In the genomic region with DNA sequence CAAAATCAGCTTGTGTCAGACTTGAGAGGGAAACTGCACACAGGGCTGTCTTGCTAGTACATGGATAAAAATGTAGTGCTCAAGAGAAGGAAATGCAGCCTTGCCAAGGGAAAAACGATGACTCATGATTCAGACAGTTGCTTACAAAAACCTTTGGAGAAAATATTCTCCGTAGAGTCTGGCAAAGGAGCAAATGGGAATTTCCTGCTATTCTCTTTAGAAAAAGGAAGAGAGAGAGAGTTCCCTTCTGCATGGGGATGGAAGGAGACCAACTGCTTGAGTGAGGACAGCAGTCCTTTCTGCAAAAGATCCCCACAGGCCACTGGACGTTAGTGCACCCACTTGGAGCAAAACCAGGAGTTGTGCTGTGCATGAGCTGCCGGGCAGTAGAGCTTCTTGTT, we compare ENCODE assay signal across 10 cellular contexts. TPM values are rescaled to one million over a fixed set of nuclear protein-coding genes. Genes with fewer than 3 reads are reported as not detected.
DNase-seq lines count a peak whose midpoint lies in the region; ATAC-seq, FAIRE-seq and TF ChIP-seq lines count a peak whose summit lies in the region.
"Had no signal": no experiment of that assay in that cellular context is flagged by ENCODE, and none has a peak within 500 bp of the region (broad histone marks: within the 10 kb centered on the region; RNA-seq: fewer than 3 reads in every experiment).

No MANE protein-coding gene starts in this region.

- H3K36me3 ChIP-seq in hepatocyte (replicated peaks; ENCODE audit: insufficient read depth, low read depth): no peaks in the 10 kb centered on the region
- no peaks in the 10 kb centered on the region for H3K36me3 ChIP-seq in skeletal muscle satellite cell (ENCODE audit: insufficient read depth, low read length)

- no peak overlapping the region for H3K4me3 Mint-ChIP-seq in immature natural killer cell
- H3K4me3 Mint-ChIP-seq: stimulated activated naive CD8-positive, alpha-beta T cell treated with anti-CD3 and anti-CD28 coated beads, Interleukin-15, Interleukin-2, amounts not matched to agents 100 ng/mL and 50 ng/mL, for 24 hours had no signal

- no peaks in the 10 kb centered on the region for H3K9me3 Mint-ChIP-seq in immature natural killer cell
- H3K9me3 Mint-ChIP-seq: stimulated activated naive CD8-positive, alpha-beta T cell treated with anti-CD3 and anti-CD28 coated beads, Interleukin-15, Interleukin-2, amounts not matched to agents 100 ng/mL and 50 ng/mL, for 24 hours had no signal

- H3K27me3 ChIP-seq in hepatocyte (no peaks in the 10 kb centered on the region), skeletal muscle satellite cell (ENCODE audit: control insufficient read depth, insufficient read depth, low read length) (no peaks in the 10 kb centered on the region)
- H3K27me3 ChIP-seq: dorsolateral prefrontal cortex had no signal

- H3K79me2 ChIP-seq in hepatocyte: no peaks in the 10 kb centered on the region

- peak; percentile 99 for FAIRE-seq in H54 (lab: Jason Lieb, UNC)

- H3K36me3 Mint-ChIP-seq in immature natural killer cell: no peaks in the 10 kb centered on the region

- peak overlapping the region; percentile 46 for H3K27ac ChIP-seq in hepatocyte

- H3K4me1 Mint-ChIP-seq in immature natural killer cell: no peaks in the 10 kb centered on the region

- peaks cover 0 to 2% (median 0%) of the 10 kb centered on the region in 3 donors for H3K27me3 Mint-ChIP-seq in immature natural killer cell (ENCODE audit: low read depth in 3 of 3)
- H3K27me3 Mint-ChIP-seq: stimulated activated naive CD8-positive, alpha-beta T cell treated with anti-CD3 and anti-CD28 coated beads, Interleukin-15, Interleukin-2, amounts not matched to agents 100 ng/mL and 50 ng/mL, for 24 hours had no signal

- H3K4me3 ChIP-seq in hepatocyte: no peak overlapping the region
- peak overlapping the region; percentile 53 for H3K4me3 ChIP-seq in skeletal muscle satellite cell (ENCODE audit: low read length)

- H3K9me3 ChIP-seq in hepatocyte (ENCODE audit: low read depth): no peaks in the 10 kb centered on the region
- H3K9me3 ChIP-seq in skeletal muscle satellite cell (replicated peaks; ENCODE audit: low read length): no peaks in the 10 kb centered on the region

- no peak overlapping the region for H3K9ac ChIP-seq in skeletal muscle satellite cell (ENCODE audit: low read depth, low read length)

- H3K4me2 ChIP-seq in hepatocyte (peak overlapping the region; percentile 41), skeletal muscle satellite cell (ENCODE audit: low read length) (peak overlapping the region; percentile 77)

- H4K20me1 ChIP-seq in hepatocyte (ENCODE audit: insufficient read depth, poor library complexity, severe bottlenecking): no peaks in the 10 kb centered on the region

- WGBS in hepatocyte (ENCODE audit: low lambda C conversion rate, missing lambda C conversion rate): 49% methylated on average over 4 of the region's 4 CpGs

- TF ChIP-seq POLR2A in H54 (IDR thresholded peaks at IDR 0.05; ENCODE audit: low read depth, low read length): no peak

- no peak overlapping the region for H3K27ac Mint-ChIP-seq in immature natural killer cell
- H3K27ac Mint-ChIP-seq: stimulated activated naive CD8-positive, alpha-beta T cell treated with anti-CD3 and anti-CD28 coated beads, Interleukin-15, Interleukin-2, amounts not matched to agents 100 ng/mL and 50 ng/mL, for 24 hours had no signal

- no peak for ATAC-seq in HG02623 (IDR thresholded peaks at IDR 0.05; ENCODE audit: unreplicated experiment)
- ATAC-seq in HG02884 (IDR thresholded peaks at IDR 0.05; ENCODE audit: unreplicated experiment): no peak

- peak; percentile 30 for DNase-seq in H54 (ENCODE audit: insufficient read length, low spot score)
- peak; percentile 91 for DNase-seq in amniotic stem cell (lab: John Stamatoyannopoulos, UW)
- DNase-seq in hepatocyte (ENCODE audit: low spot score): peak; percentile 76
- DNase-seq in immature natural killer cell: no peak
- no peak for DNase-seq in NCI-H774 (lab: John Stamatoyannopoulos, UW)

- no peaks in the 10 kb centered on the region for H3K4me1 ChIP-seq in hepatocyte (ENCODE audit: insufficient read depth)
- peaks cover 19% of the 10 kb centered on the region for H3K4me1 ChIP-seq in skeletal muscle satellite cell (ENCODE audit: control insufficient read depth, insufficient read depth, low read length)

- no peak overlapping the region for H2AFZ ChIP-seq in hepatocyte

- H3K9me2 ChIP-seq in hepatocyte (replicated peaks; ENCODE audit: insufficient read depth): no peaks in the 10 kb centered on the region

- no peak for TF ChIP-seq CTCF in hepatocyte (IDR thresholded peaks at IDR 0.05; ENCODE audit: poor library complexity)

RNA-seq across cellular contexts. Expression of a gene that starts 7.6 kb away (rescaled TPM):
- total RNA-seq in hepatocyte: not detected in 2 replicates
- not detected in 2 replicates for polyA plus RNA-seq in hepatocyte
- not detected in 2 replicates for total RNA-seq in skeletal muscle satellite cell (2012; rRNA removed)
- not detected for polyA plus RNA-seq in immature natural killer cell
- total RNA-seq: dorsolateral prefrontal cortex had no signal

RNA-seq across cellular contexts. Expression of a gene that starts 38.7 kb away (rescaled TPM):
- 1.2 and 1.3 TPM in 2 replicates for total RNA-seq in hepatocyte
- polyA plus RNA-seq in hepatocyte: 1.3 TPM in 2 replicates
- 2.2 and 2.5 TPM in 2 replicates for total RNA-seq in skeletal muscle satellite cell (2012; rRNA removed)
- polyA plus RNA-seq in immature natural killer cell: 1 to 10 TPM; 6.5 to 8.9 (median 6.7) TPM

Comparison
In these comparisons a context has a peak if more than half of its experiments do, and no peak if none do; other contexts are left out.
1. DNase-seq: peak in H54 (single experiment), amniotic stem cell (single experiment) and hepatocyte (single experiment); none in immature natural killer cell (0 of 3) and NCI-H774 (single experiment).